9 cellular contexts compared by ENCODE assay signal in genomic region chr5:122704247-122705036, GRCh38.
DNase-seq lines count a peak whose midpoint lies in the region; ATAC-seq and TF ChIP-seq lines count a peak whose summit lies in the region.
"Had no signal": no experiment of that assay in that cellular context is flagged by ENCODE, and none has a peak within 500 bp of the region (broad histone marks: within the 10 kb centered on the region; RNA-seq: fewer than 3 reads in every experiment).

No MANE protein-coding gene starts in this region.

- H3K4me1 Mint-ChIP-seq in chondrocyte (ENCODE audit: low read depth), result no peaks in the 10 kb centered on the region
- H3K4me1 Mint-ChIP-seq: CD8-positive, alpha-beta memory T cell had no signal

- no peak overlapping the region for H3K27ac Mint-ChIP-seq in chondrocyte (ENCODE audit: unreplicated experiment)

- peaks cover 2% of the 10 kb centered on the region for H3K27me3 Mint-ChIP-seq in chondrocyte (ENCODE audit: low read depth)

- no peaks in the 10 kb centered on the region for H3K36me3 Mint-ChIP-seq in chondrocyte (ENCODE audit: low read depth)
- H3K36me3 Mint-ChIP-seq: CD8-positive, alpha-beta memory T cell had no signal

- H3K9me3 Mint-ChIP-seq in chondrocyte (ENCODE audit: low read depth), result no peaks in the 10 kb centered on the region
- H3K9me3 Mint-ChIP-seq: CD8-positive, alpha-beta memory T cell had no signal

- no peak for ATAC-seq in HG03280 (IDR thresholded peaks at IDR 0.05; ENCODE audit: unreplicated experiment)
- ATAC-seq in HG03045 (IDR thresholded peaks at IDR 0.05; ENCODE audit: unreplicated experiment), result no peak
- ATAC-seq in GM21529 (IDR thresholded peaks at IDR 0.05; ENCODE audit: unreplicated experiment), result no peak

- TF ChIP-seq CTCF in chondrocyte (IDR thresholded peaks at IDR 0.05), result peak; percentile 87

- peak; percentile 47 for DNase-seq in NCI-H2171 treated with DMSO at 0.1 percent for 48 hours (lab: John Stamatoyannopoulos, UW)
- DNase-seq in NCI-H2171 (lab: John Stamatoyannopoulos, UW), result no peak
- DNase-seq in NCI-H748 (lab: John Stamatoyannopoulos, UW; ENCODE audit: unreplicated experiment), result peak; percentile 41
- DNase-seq in chondrocyte (ENCODE audit: low spot score), result no peak
- DNase-seq in lung microvascular endothelial cell (ENCODE audit: low read depth in 2 of 2), result peak; percentile 67 to 75

- no peak overlapping the region for H3K4me3 Mint-ChIP-seq in chondrocyte (ENCODE audit: unreplicated experiment)
- H3K4me3 Mint-ChIP-seq: CD8-positive, alpha-beta memory T cell had no signal

Comparison
In these comparisons a context has a peak if more than half of its experiments do, and no peak if none do; other contexts are left out.
1. DNase-seq: peak in NCI-H2171 treated with DMSO at 0.1 percent for 48 hours (single experiment), NCI-H748 (single experiment) and lung microvascular endothelial cell (2 of 2); none in NCI-H2171 (single experiment) and chondrocyte (single experiment).